ENCODE assay signal across 1 cellular context in the genomic region with DNA sequence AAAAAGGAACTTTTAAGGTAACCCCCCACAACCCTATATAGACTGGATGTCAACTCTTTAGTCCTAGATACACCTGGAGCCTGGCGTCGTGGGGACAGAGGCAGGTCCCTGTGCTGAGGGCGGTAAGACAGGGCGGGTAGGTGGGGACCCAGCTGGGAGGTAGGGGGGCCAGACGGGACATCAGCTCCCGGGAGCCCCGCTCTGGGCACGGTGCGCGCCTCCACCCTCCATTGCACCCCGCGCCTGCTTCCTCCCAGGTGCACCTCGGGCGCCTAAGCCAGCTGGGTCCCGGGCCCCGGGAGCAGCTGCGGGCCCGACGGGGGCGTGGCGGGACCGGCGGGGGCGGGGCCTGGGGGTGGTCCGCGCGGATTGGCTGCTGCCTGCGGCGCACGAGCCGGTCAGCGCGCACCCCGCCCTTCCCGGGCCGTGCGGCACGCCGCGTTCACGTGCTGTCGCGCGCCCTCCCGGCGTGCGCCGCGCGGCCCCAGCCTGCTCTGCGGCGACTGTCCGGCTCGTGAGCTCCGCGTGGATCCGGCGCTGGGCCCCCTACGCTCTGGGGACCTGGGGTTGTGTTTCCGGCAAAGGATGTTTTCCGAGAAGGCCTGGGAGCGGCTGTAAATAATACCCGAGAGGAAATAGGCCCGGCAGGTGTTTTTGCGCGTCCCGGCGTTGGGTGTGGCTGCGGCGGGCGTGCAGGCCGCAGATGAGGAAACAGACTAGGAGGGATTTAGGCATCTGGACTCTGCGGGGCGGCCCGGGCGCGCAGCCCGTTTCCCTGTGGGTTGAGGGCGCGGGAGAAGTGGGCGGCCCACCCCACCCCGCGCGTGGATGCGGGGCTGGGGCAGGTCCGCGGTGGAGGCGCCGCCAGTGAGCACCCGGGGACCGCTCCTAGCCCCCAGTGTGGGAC.
TF ChIP-seq lines count a peak whose summit lies in the region.

No MANE protein-coding gene starts in this region.

TF ChIP-seq in HCT116, 20 proteins besides CTCF, POLR2A, EP300 and RAD21 (continued from another document):
- TF ChIP-seq, protein P1, sequence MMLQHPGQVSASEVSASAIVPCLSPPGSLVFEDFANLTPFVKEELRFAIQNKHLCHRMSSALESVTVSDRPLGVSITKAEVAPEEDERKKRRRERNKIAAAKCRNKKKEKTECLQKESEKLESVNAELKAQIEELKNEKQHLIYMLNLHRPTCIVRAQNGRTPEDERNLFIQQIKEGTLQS (IDR thresholded peaks at IDR 0.05): no peak
- TF ChIP-seq ELF1 (IDR thresholded peaks at IDR 0.05; ENCODE audit: borderline replicate concordance, low read depth): no peak
- no peak for TF ChIP-seq EZH2 (IDR thresholded peaks at IDR 0.05)
- peak; percentile 9 for TF ChIP-seq TCF7L2 (IDR thresholded peaks at IDR 0.05; ENCODE audit: borderline replicate concordance, extremely low read depth, insufficient read depth, insufficient read length)
- peak; percentile 90 for TF ChIP-seq POLR2AphosphoS5 (IDR thresholded peaks at IDR 0.05; ENCODE audit: low read depth, low read length)
- TF ChIP-seq, protein P2, sequence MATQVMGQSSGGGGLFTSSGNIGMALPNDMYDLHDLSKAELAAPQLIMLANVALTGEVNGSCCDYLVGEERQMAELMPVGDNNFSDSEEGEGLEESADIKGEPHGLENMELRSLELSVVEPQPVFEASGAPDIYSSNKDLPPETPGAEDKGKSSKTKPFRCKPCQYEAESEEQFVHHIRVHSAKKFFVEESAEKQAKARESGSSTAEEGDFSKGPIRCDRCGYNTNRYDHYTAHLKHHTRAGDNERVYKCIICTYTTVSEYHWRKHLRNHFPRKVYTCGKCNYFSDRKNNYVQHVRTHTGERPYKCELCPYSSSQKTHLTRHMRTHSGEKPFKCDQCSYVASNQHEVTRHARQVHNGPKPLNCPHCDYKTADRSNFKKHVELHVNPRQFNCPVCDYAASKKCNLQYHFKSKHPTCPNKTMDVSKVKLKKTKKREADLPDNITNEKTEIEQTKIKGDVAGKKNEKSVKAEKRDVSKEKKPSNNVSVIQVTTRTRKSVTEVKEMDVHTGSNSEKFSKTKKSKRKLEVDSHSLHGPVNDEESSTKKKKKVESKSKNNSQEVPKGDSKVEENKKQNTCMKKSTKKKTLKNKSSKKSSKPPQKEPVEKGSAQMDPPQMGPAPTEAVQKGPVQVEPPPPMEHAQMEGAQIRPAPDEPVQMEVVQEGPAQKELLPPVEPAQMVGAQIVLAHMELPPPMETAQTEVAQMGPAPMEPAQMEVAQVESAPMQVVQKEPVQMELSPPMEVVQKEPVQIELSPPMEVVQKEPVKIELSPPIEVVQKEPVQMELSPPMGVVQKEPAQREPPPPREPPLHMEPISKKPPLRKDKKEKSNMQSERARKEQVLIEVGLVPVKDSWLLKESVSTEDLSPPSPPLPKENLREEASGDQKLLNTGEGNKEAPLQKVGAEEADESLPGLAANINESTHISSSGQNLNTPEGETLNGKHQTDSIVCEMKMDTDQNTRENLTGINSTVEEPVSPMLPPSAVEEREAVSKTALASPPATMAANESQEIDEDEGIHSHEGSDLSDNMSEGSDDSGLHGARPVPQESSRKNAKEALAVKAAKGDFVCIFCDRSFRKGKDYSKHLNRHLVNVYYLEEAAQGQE (IDR thresholded peaks at IDR 0.05; ENCODE audit: low read depth): no peak
- peak; percentile 98 for TF ChIP-seq ZFX (IDR thresholded peaks at IDR 0.05)
- peak; percentile 13 for TF ChIP-seq YY1 (IDR thresholded peaks at IDR 0.05; ENCODE audit: extremely low read depth, insufficient replicate concordance, low read depth, low read length)
- peak; percentile 48; the same call in 1 of the 2 replicates for TF ChIP-seq EGR1 (IDR thresholded peaks at IDR 0.05; ENCODE audit: low read depth)
